In genomic region chr4:8002525-8003309, GRCh38 we compare ENCODE assay signal across 19 cellular contexts.
"Had no signal": no experiment of that assay in that cellular context is flagged by ENCODE, and none has a peak within 500 bp of the region (broad histone marks: within the 10 kb centered on the region; RNA-seq: fewer than 3 reads in every experiment).

No MANE protein-coding gene starts in this region.

- H3K27me3 Mint-ChIP-seq: activated naive CD8-positive, alpha-beta T cell treated with anti-CD3 and anti-CD28 coated beads for 36 hours had no signal

- DNase-seq: activated CD4-positive, CD25-positive, alpha-beta regulatory T cell treated with anti-CD3 and anti-CD28 coated beads, Interleukin-2, amount 50 U/mL, for 72 hours; activated gamma-delta T cell treated with Interleukin-2 at 50 U/mL for 16 hours; activated naive CD8-positive, alpha-beta T cell treated with anti-CD3 and anti-CD28 coated beads for 36 hours; body of pancreas; central memory CD4-positive, alpha-beta T cell; colonic mucosa; erythroblast; gastrocnemius medialis; heart right ventricle; immature natural killer cell; kidney glomerular epithelial cell; naive thymus-derived CD4-positive, alpha-beta T cell; retina; spleen; stimulated activated naive B cell treated with anti-CD40 and anti-IgM and Interleukin-4, amounts not matched to agents 10 μg/mL and 1 μg/mL and 100 μg/mL, for 72 hours; T-helper 1 cell; T1000 had no signal

- H3K4me3 Mint-ChIP-seq: activated naive CD8-positive, alpha-beta T cell treated with anti-CD3 and anti-CD28 coated beads for 36 hours; immature natural killer cell; memory B cell; naive thymus-derived CD4-positive, alpha-beta T cell; stimulated activated naive B cell treated with anti-CD40 and anti-IgM and Interleukin-4, amounts not matched to agents 10 μg/mL and 1 μg/mL and 100 μg/mL, for 72 hours had no signal

- H3K4me3 ChIP-seq: body of pancreas, colonic mucosa, gastrocnemius medialis, heart right ventricle, spleen had no signal

- H3K36me3 ChIP-seq: colonic mucosa had no signal

- H3K27ac ChIP-seq: body of pancreas, colonic mucosa, heart right ventricle, spleen had no signal

- H3K36me3 Mint-ChIP-seq: activated naive CD8-positive, alpha-beta T cell treated with anti-CD3 and anti-CD28 coated beads for 36 hours; immature natural killer cell had no signal

- FAIRE-seq: endometrium had no signal

- H3K9me3 ChIP-seq: body of pancreas, colonic mucosa, gastrocnemius medialis, heart right ventricle, spleen had no signal

- H3K4me1 ChIP-seq: body of pancreas, colonic mucosa, gastrocnemius medialis, heart right ventricle, spleen had no signal

- H3K9me3 Mint-ChIP-seq: activated naive CD8-positive, alpha-beta T cell treated with anti-CD3 and anti-CD28 coated beads for 36 hours; immature natural killer cell; stimulated activated naive B cell treated with anti-CD40 and anti-IgM and Interleukin-4, amounts not matched to agents 10 μg/mL and 1 μg/mL and 100 μg/mL, for 72 hours had no signal

- ATAC-seq: body of pancreas; gastrocnemius medialis; naive thymus-derived CD4-positive, alpha-beta T cell; stimulated activated naive B cell treated with anti-CD40 and anti-IgM and Interleukin-4, amounts not matched to agents 10 μg/mL and 1 μg/mL and 100 μg/mL, for 72 hours had no signal

- H3K27me3 ChIP-seq: body of pancreas, colonic mucosa, gastrocnemius medialis, heart right ventricle, spleen had no signal

- H3K4me1 Mint-ChIP-seq: activated naive CD8-positive, alpha-beta T cell treated with anti-CD3 and anti-CD28 coated beads for 36 hours; immature natural killer cell; memory B cell had no signal

- H3K27ac Mint-ChIP-seq: activated naive CD8-positive, alpha-beta T cell treated with anti-CD3 and anti-CD28 coated beads for 36 hours; immature natural killer cell; memory B cell; naive thymus-derived CD4-positive, alpha-beta T cell; stimulated activated naive B cell treated with anti-CD40 and anti-IgM and Interleukin-4, amounts not matched to agents 10 μg/mL and 1 μg/mL and 100 μg/mL, for 72 hours had no signal
